ENCODE assay signal across 35 cellular contexts in genomic region chr1:5815716-5816115, GRCh38.
"Had no signal": no experiment of that assay in that cellular context is flagged by ENCODE, and none has a peak within 500 bp of the region (broad histone marks: within the 10 kb centered on the region; RNA-seq: fewer than 3 reads in every experiment).

No MANE protein-coding gene starts in this region.

- H3K36me3 Mint-ChIP-seq: activated CD4-positive, alpha-beta memory T cell treated with anti-CD3 and anti-CD28 coated beads for 36 hours; activated naive CD4-positive, alpha-beta T cell treated with anti-CD3 and anti-CD28 coated beads, Interleukin-2, amount 50 U/mL, for 72 hours; activated naive CD8-positive, alpha-beta T cell treated with anti-CD3 and anti-CD28 coated beads for 36 hours had no signal

- H3K27me3 ChIP-seq: adrenal gland, brain microvascular endothelial cell had no signal

- H3K9me3 ChIP-seq: adrenal gland, body of pancreas, breast epithelium had no signal

- H3K27me3 Mint-ChIP-seq: activated CD4-positive, alpha-beta T cell treated with anti-CD3 and anti-CD28 coated beads, Interleukin-2, amount 10 ng/mL, durations not matched to agents 24 days and 14 days had no signal

- H3K4me1 Mint-ChIP-seq: activated B cell treated with CpG ODN at 0.5 μM for 24 hours; activated CD4-positive, alpha-beta T cell treated with anti-CD3 and anti-CD28 coated beads, Interleukin-2, amount 10 ng/mL, durations not matched to agents 24 days and 14 days; activated naive CD8-positive, alpha-beta T cell treated with anti-CD3 and anti-CD28 coated beads for 36 hours had no signal

- H3K9me3 Mint-ChIP-seq: activated B cell treated with CpG ODN at 0.5 μM for 24 hours; activated CD4-positive, alpha-beta memory T cell treated with anti-CD3 and anti-CD28 coated beads for 36 hours; activated CD4-positive, alpha-beta T cell treated with anti-CD3 and anti-CD28 coated beads, Interleukin-2, amount 10 ng/mL, durations not matched to agents 24 days and 14 days; activated CD8-positive, alpha-beta T cell treated with anti-CD3 and anti-CD28 coated beads for 36 hours; activated naive CD4-positive, alpha-beta T cell treated with anti-CD3 and anti-CD28 coated beads, Interleukin-2, amount 50 U/mL, for 72 hours; activated naive CD8-positive, alpha-beta T cell treated with anti-CD3 and anti-CD28 coated beads for 36 hours; activated T-cell treated with anti-CD3 and anti-CD28 coated beads, Interleukin-2, amount 50 U/mL, for 4 hours; activated T-helper 1 cell treated with anti-CD3 and anti-CD28 coated beads, Interleukin-12 subunit alpha, Interleukin-12 subunit beta, Interleukin-2, Interleukin-4 antibody, amounts not matched to agents 30 ng/mL and 10 ng/mL and 1 ng/mL, durations not matched to agents 14 hours and 24 hours and 36 hours; activated T-helper 17 cell treated with anti-CD3 and anti-CD28 coated beads, Interleukin-2, amount 50 U/mL, for 72 hours; T-helper 2 cell treated with Interferon-gamma antibody and Interleukin-4, amounts not matched to agents 5 μg/mL and 100 μg/mL, for 36 hours had no signal

- H3K4me1 ChIP-seq: adrenal gland, body of pancreas, breast epithelium had no signal

- H3K4me3 ChIP-seq: adrenal gland, body of pancreas, breast epithelium had no signal

- FAIRE-seq: astrocyte, colon, TTC549 had no signal

- DNase-seq: activated B cell treated with CpG ODN at 0.5 μM for 24 hours; activated CD4-positive, alpha-beta memory T cell treated with anti-CD3 and anti-CD28 coated beads for 36 hours; activated CD4-positive, alpha-beta T cell treated with anti-CD3 and anti-CD28 coated beads for 4 hours; activated CD4-positive, alpha-beta T cell treated with anti-CD3 and anti-CD28 coated beads, Interleukin-2, amount 10 ng/mL, durations not matched to agents 24 days and 14 days; activated CD4-positive, alpha-beta T cell treated with anti-CD3 and anti-CD28 coated beads, Interleukin-2, amount 50 U/mL, for 1 hour; activated CD4-positive, alpha-beta T cell treated with anti-CD3 and anti-CD28 coated beads, Interleukin-2, amount 50 U/mL, for 4 hours; activated CD4-positive, CD25-positive, alpha-beta regulatory T cell treated with anti-CD3 and anti-CD28 coated beads, Interleukin-2, amount 50 U/mL, for 72 hours; activated CD8-positive, alpha-beta memory T cell treated with anti-CD3 and anti-CD28 coated beads, Interleukin-2, amount 50 U/mL, for 4 hours; activated CD8-positive, alpha-beta T cell treated with anti-CD3 and anti-CD28 coated beads for 36 hours; activated effector memory CD4-positive, alpha-beta T cell treated with anti-CD3 and anti-CD28 coated beads, Interleukin-2, amount 50 U/mL, for 16 hours; activated gamma-delta T cell treated with Interleukin-2 at 50 U/mL for 16 hours; activated naive CD4-positive, alpha-beta T cell; activated naive CD4-positive, alpha-beta T cell treated with anti-CD3 and anti-CD28 coated beads for 36 hours; activated naive CD4-positive, alpha-beta T cell treated with anti-CD3 and anti-CD28 coated beads, Interleukin-2, amount 50 U/mL, for 16 hours; activated naive CD8-positive, alpha-beta T cell treated with anti-CD3 and anti-CD28 coated beads for 36 hours; activated T-cell treated with anti-CD3 and anti-CD28 coated beads for 4 hours; activated T-cell treated with anti-CD3 and anti-CD28 coated beads, Interleukin-2, amount 50 U/mL, for 1 hour; activated T-cell treated with anti-CD3 and anti-CD28 coated beads, Interleukin-2, amount 50 U/mL, for 4 hours; activated T-cell treated with anti-CD3 and anti-CD28 coated beads, Interleukin-2, amount 50 U/mL, for 72 hours; adrenal gland; amniotic stem cell; body of pancreas; brain microvascular endothelial cell; central memory CD4-positive, alpha-beta T cell; T-helper 2 cell; T-helper 9 cell had no signal

- ATAC-seq: activated CD8-positive, alpha-beta T cell treated with anti-CD3 and anti-CD28 coated beads for 36 hours; activated naive CD4-positive, alpha-beta T cell treated with anti-CD3 and anti-CD28 coated beads, Interleukin-2, amount 50 U/mL, for 72 hours; activated T-cell treated with anti-CD3 and anti-CD28 coated beads, Interleukin-2, amount 50 U/mL, for 4 hours; activated T-cell treated with anti-CD3 and anti-CD28 coated beads, Interleukin-2, amount 50 U/mL, for 72 hours; activated T-helper 17 cell treated with anti-CD3 and anti-CD28 coated beads, Interleukin-2, amount 50 U/mL, for 72 hours; body of pancreas had no signal

- H3K36me3 ChIP-seq: adrenal gland, brain microvascular endothelial cell, breast epithelium had no signal

- H3K4me3 Mint-ChIP-seq: activated B cell treated with CpG ODN at 0.5 μM for 24 hours; activated CD4-positive, alpha-beta memory T cell treated with anti-CD3 and anti-CD28 coated beads for 36 hours; activated CD4-positive, alpha-beta T cell treated with anti-CD3 and anti-CD28 coated beads, Interleukin-2, amount 10 ng/mL, durations not matched to agents 24 days and 14 days; activated CD8-positive, alpha-beta T cell treated with anti-CD3 and anti-CD28 coated beads for 36 hours; activated naive CD4-positive, alpha-beta T cell treated with anti-CD3 and anti-CD28 coated beads for 36 hours; activated naive CD8-positive, alpha-beta T cell treated with anti-CD3 and anti-CD28 coated beads for 36 hours; activated T-cell treated with anti-CD3 and anti-CD28 coated beads, Interleukin-2, amount 50 U/mL, for 4 hours; activated T-cell treated with anti-CD3 and anti-CD28 coated beads, Interleukin-2, amount 50 U/mL, for 72 hours; activated T-helper 1 cell treated with anti-CD3 and anti-CD28 coated beads, Interleukin-12 subunit alpha, Interleukin-12 subunit beta, Interleukin-2, Interleukin-4 antibody, amounts not matched to agents 30 ng/mL and 10 ng/mL and 1 ng/mL, durations not matched to agents 14 hours and 24 hours and 36 hours; activated T-helper 17 cell treated with anti-CD3 and anti-CD28 coated beads, Interleukin-2, amount 50 U/mL, for 72 hours; T-helper 2 cell treated with Interferon-gamma antibody and Interleukin-4, amounts not matched to agents 5 μg/mL and 100 μg/mL, for 36 hours had no signal

- H3K27ac ChIP-seq: adrenal gland, body of pancreas, brain microvascular endothelial cell, breast epithelium, VCaP had no signal

- H3K27ac Mint-ChIP-seq: activated B cell treated with CpG ODN at 0.5 μM for 24 hours; activated CD4-positive, alpha-beta memory T cell treated with anti-CD3 and anti-CD28 coated beads for 36 hours; activated CD4-positive, alpha-beta T cell treated with anti-CD3 and anti-CD28 coated beads, Interleukin-2, amount 10 ng/mL, durations not matched to agents 24 days and 14 days; activated CD8-positive, alpha-beta T cell treated with anti-CD3 and anti-CD28 coated beads for 36 hours; activated naive CD4-positive, alpha-beta T cell treated with anti-CD3 and anti-CD28 coated beads for 36 hours; activated naive CD4-positive, alpha-beta T cell treated with anti-CD3 and anti-CD28 coated beads, Interleukin-2, amount 50 U/mL, for 72 hours; activated naive CD8-positive, alpha-beta T cell treated with anti-CD3 and anti-CD28 coated beads for 36 hours; activated T-cell treated with anti-CD3 and anti-CD28 coated beads, Interleukin-2, amount 50 U/mL, for 72 hours; activated T-helper 1 cell treated with anti-CD3 and anti-CD28 coated beads, Interleukin-12 subunit alpha, Interleukin-12 subunit beta, Interleukin-2, Interleukin-4 antibody, amounts not matched to agents 30 ng/mL and 10 ng/mL and 1 ng/mL, durations not matched to agents 14 hours and 24 hours and 36 hours; activated T-helper 17 cell treated with anti-CD3 and anti-CD28 coated beads, Interleukin-2, amount 50 U/mL, for 72 hours; T-helper 2 cell treated with Interferon-gamma antibody and Interleukin-4, amounts not matched to agents 5 μg/mL and 100 μg/mL, for 36 hours had no signal
